In the genomic region with DNA sequence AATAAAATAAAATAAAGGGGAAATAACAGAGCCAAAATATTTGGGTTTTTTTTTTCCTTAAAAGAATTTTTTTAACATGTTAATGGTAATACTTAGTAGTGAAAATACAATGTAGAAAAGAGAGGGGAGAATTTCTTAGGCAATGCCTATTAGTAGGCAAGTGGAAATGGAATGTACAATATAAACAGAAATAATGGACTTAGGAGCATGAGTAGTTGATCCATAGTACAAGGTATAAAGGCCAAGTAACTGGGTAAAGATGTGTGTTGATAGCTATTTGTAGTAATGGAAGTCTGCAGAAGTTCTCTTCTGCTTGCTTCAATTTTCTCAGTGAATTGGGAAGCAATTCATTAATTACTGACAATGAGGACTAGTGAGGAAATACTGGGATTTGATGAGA, we compare ENCODE assay signal across 31 cellular contexts. TPM values are rescaled to one million over a fixed set of nuclear protein-coding genes. Genes with fewer than 3 reads are reported as not detected.
"Had no signal": no experiment of that assay in that cellular context is flagged by ENCODE, and none has a peak within 500 bp of the region (broad histone marks: within the 10 kb centered on the region; RNA-seq: fewer than 3 reads in every experiment).

No MANE protein-coding gene starts in this region.

- H3K27me3 Mint-ChIP-seq: activated CD4-positive, alpha-beta memory T cell treated with anti-CD3 and anti-CD28 coated beads, Interleukin-2, amount 10 ng/mL, durations not matched to agents 7 days and 5 days; activated CD4-positive, alpha-beta T cell treated with anti-CD3 and anti-CD28 coated beads, Interleukin-2, amount 10 ng/mL, durations not matched to agents 7 days and 5 days; activated naive CD4-positive, alpha-beta T cell treated with anti-CD3 and anti-CD28 coated beads, Interleukin-2, amount 10 ng/mL, durations not matched to agents 7 days and 5 days; activated naive CD8-positive, alpha-beta T cell treated with anti-CD3 and anti-CD28 coated beads, Interleukin-2, amount 10 ng/mL, durations not matched to agents 7 days and 5 days; activated T-cell treated with anti-CD3 and anti-CD28 coated beads, Interleukin-2, amount 50 U/mL, for 24 hours; brain; dendritic cell treated with granulocyte-macrophage colony-stimulating factor and Interleukin-4, amounts not matched to agents 40 ng/mL and 50 ng/mL, for 4 days; T-helper 17 cell had no signal

- H3K36me3 ChIP-seq: ascending aorta, breast epithelium, cardiac muscle cell had no signal

- ATAC-seq: activated naive CD4-positive, alpha-beta T cell treated with anti-CD3 and anti-CD28 coated beads, Interleukin-2, amount 50 U/mL, for 72 hours; activated T-cell treated with anti-CD3 and anti-CD28 coated beads, Interleukin-2, amount 50 U/mL, for 72 hours; esophagus mucosa; T-helper 17 cell had no signal

- H3K4me1 Mint-ChIP-seq: activated CD4-positive, alpha-beta memory T cell treated with anti-CD3 and anti-CD28 coated beads, Interleukin-2, amount 10 ng/mL, durations not matched to agents 7 days and 5 days; activated naive CD4-positive, alpha-beta T cell treated with anti-CD3 and anti-CD28 coated beads, Interleukin-2, amount 10 ng/mL, durations not matched to agents 7 days and 5 days; activated naive CD8-positive, alpha-beta T cell treated with anti-CD3 and anti-CD28 coated beads, Interleukin-2, amount 10 ng/mL, durations not matched to agents 7 days and 5 days; brain had no signal

- H3K27me3 ChIP-seq: ascending aorta, breast epithelium, cardiac muscle cell, dorsolateral prefrontal cortex had no signal

- H3K27ac Mint-ChIP-seq: activated CD4-positive, alpha-beta memory T cell treated with anti-CD3 and anti-CD28 coated beads, Interleukin-2, amount 10 ng/mL, durations not matched to agents 7 days and 5 days; activated CD4-positive, alpha-beta T cell treated with anti-CD3 and anti-CD28 coated beads, Interleukin-2, amount 10 ng/mL, durations not matched to agents 7 days and 5 days; activated naive CD4-positive, alpha-beta T cell treated with anti-CD3 and anti-CD28 coated beads, Interleukin-2, amount 10 ng/mL, durations not matched to agents 7 days and 5 days; activated naive CD4-positive, alpha-beta T cell treated with anti-CD3 and anti-CD28 coated beads, Interleukin-2, amount 50 U/mL, for 72 hours; activated naive CD8-positive, alpha-beta T cell treated with anti-CD3 and anti-CD28 coated beads, Interleukin-2, amount 10 ng/mL, durations not matched to agents 7 days and 5 days; activated T-cell treated with anti-CD3 and anti-CD28 coated beads, Interleukin-2, amount 50 U/mL, for 24 hours; activated T-cell treated with anti-CD3 and anti-CD28 coated beads, Interleukin-2, amount 50 U/mL, for 72 hours; brain; dendritic cell treated with granulocyte-macrophage colony-stimulating factor and Interleukin-4, amounts not matched to agents 40 ng/mL and 50 ng/mL, for 4 days; endodermal cell; T-helper 17 cell; T-helper 2 cell treated with Interferon-gamma antibody and Interleukin-4, amounts not matched to agents 5 μg/mL and 100 μg/mL, for 36 hours had no signal

- H3K4me3 Mint-ChIP-seq: activated CD4-positive, alpha-beta memory T cell treated with anti-CD3 and anti-CD28 coated beads, Interleukin-2, amount 10 ng/mL, durations not matched to agents 7 days and 5 days; activated CD4-positive, alpha-beta T cell treated with anti-CD3 and anti-CD28 coated beads, Interleukin-2, amount 10 ng/mL, durations not matched to agents 7 days and 5 days; activated naive CD4-positive, alpha-beta T cell treated with anti-CD3 and anti-CD28 coated beads, Interleukin-2, amount 10 ng/mL, durations not matched to agents 7 days and 5 days; activated naive CD8-positive, alpha-beta T cell treated with anti-CD3 and anti-CD28 coated beads, Interleukin-2, amount 10 ng/mL, durations not matched to agents 7 days and 5 days; activated T-cell treated with anti-CD3 and anti-CD28 coated beads, Interleukin-2, amount 50 U/mL, for 24 hours; activated T-cell treated with anti-CD3 and anti-CD28 coated beads, Interleukin-2, amount 50 U/mL, for 72 hours; brain; dendritic cell treated with granulocyte-macrophage colony-stimulating factor and Interleukin-4, amounts not matched to agents 40 ng/mL and 50 ng/mL, for 4 days; endodermal cell; T-helper 17 cell; T-helper 2 cell treated with Interferon-gamma antibody and Interleukin-4, amounts not matched to agents 5 μg/mL and 100 μg/mL, for 36 hours had no signal

- FAIRE-seq: frontal cortex had no signal

- H3K4me1 ChIP-seq: ascending aorta, breast epithelium had no signal

- H3K9me3 ChIP-seq: ascending aorta, breast epithelium had no signal

- H3K9me3 Mint-ChIP-seq: activated CD4-positive, alpha-beta memory T cell treated with anti-CD3 and anti-CD28 coated beads, Interleukin-2, amount 10 ng/mL, durations not matched to agents 7 days and 5 days; activated CD4-positive, alpha-beta T cell treated with anti-CD3 and anti-CD28 coated beads, Interleukin-2, amount 10 ng/mL, durations not matched to agents 7 days and 5 days; activated naive CD4-positive, alpha-beta T cell treated with anti-CD3 and anti-CD28 coated beads, Interleukin-2, amount 10 ng/mL, durations not matched to agents 7 days and 5 days; activated naive CD4-positive, alpha-beta T cell treated with anti-CD3 and anti-CD28 coated beads, Interleukin-2, amount 50 U/mL, for 72 hours; activated naive CD8-positive, alpha-beta T cell treated with anti-CD3 and anti-CD28 coated beads, Interleukin-2, amount 10 ng/mL, durations not matched to agents 7 days and 5 days; activated T-cell treated with anti-CD3 and anti-CD28 coated beads, Interleukin-2, amount 50 U/mL, for 24 hours; activated T-cell treated with anti-CD3 and anti-CD28 coated beads, Interleukin-2, amount 50 U/mL, for 72 hours; dendritic cell treated with granulocyte-macrophage colony-stimulating factor and Interleukin-4, amounts not matched to agents 40 ng/mL and 50 ng/mL, for 4 days; endodermal cell; T-helper 2 cell treated with Interferon-gamma antibody and Interleukin-4, amounts not matched to agents 5 μg/mL and 100 μg/mL, for 36 hours had no signal

- H3K4me3 ChIP-seq: ascending aorta, breast epithelium, cardiac muscle cell, coronary artery, dorsolateral prefrontal cortex had no signal

- H3K27ac ChIP-seq: ascending aorta, breast epithelium, cardiac muscle cell, coronary artery had no signal

- DNase-seq: activated CD4-positive, alpha-beta memory T cell treated with anti-CD3 and anti-CD28 coated beads, Interleukin-2, amount 10 ng/mL, durations not matched to agents 7 days and 5 days; activated CD4-positive, alpha-beta T cell treated with anti-CD3 and anti-CD28 coated beads for 1 hour; activated CD4-positive, alpha-beta T cell treated with anti-CD3 and anti-CD28 coated beads for 4 hours; activated CD4-positive, alpha-beta T cell treated with anti-CD3 and anti-CD28 coated beads, Interleukin-2, amount 10 ng/mL, durations not matched to agents 7 days and 5 days; activated CD4-positive, alpha-beta T cell treated with anti-CD3 and anti-CD28 coated beads, Interleukin-2, amount 50 U/mL, for 4 hours; activated CD8-positive, alpha-beta memory T cell treated with anti-CD3 and anti-CD28 coated beads, Interleukin-2, amount 50 U/mL, for 48 hours; activated gamma-delta T cell; activated naive CD4-positive, alpha-beta T cell; activated naive CD4-positive, alpha-beta T cell treated with anti-CD3 and anti-CD28 coated beads, Interleukin-2, amount 10 ng/mL, durations not matched to agents 7 days and 5 days; activated naive CD8-positive, alpha-beta T cell treated with anti-CD3 and anti-CD28 coated beads, Interleukin-2, amount 10 ng/mL, durations not matched to agents 7 days and 5 days; activated T-cell treated with anti-CD3 and anti-CD28 coated beads for 4 hours; activated T-cell treated with anti-CD3 and anti-CD28 coated beads, Interleukin-2, amount 50 U/mL, for 24 hours; activated T-cell treated with anti-CD3 and anti-CD28 coated beads, Interleukin-2, amount 50 U/mL, for 72 hours; central memory CD4-positive, alpha-beta T cell; cerebellar nuclear complex; dorsolateral prefrontal cortex; effector memory CD4-positive, alpha-beta T cell; endodermal cell; foreskin fibroblast; T-helper 1 cell; T-helper 17 cell had no signal

- H3K36me3 Mint-ChIP-seq: activated naive CD4-positive, alpha-beta T cell treated with anti-CD3 and anti-CD28 coated beads, Interleukin-2, amount 10 ng/mL, durations not matched to agents 7 days and 5 days; activated naive CD4-positive, alpha-beta T cell treated with anti-CD3 and anti-CD28 coated beads, Interleukin-2, amount 50 U/mL, for 72 hours; brain had no signal

RNA-seq across cellular contexts. Expression of gene CCDC163, which starts 43.3 kb away (rescaled TPM):
- total RNA-seq: ascending aorta had no signal
